ENCODE assay signal across 14 cellular contexts in the genomic region with DNA sequence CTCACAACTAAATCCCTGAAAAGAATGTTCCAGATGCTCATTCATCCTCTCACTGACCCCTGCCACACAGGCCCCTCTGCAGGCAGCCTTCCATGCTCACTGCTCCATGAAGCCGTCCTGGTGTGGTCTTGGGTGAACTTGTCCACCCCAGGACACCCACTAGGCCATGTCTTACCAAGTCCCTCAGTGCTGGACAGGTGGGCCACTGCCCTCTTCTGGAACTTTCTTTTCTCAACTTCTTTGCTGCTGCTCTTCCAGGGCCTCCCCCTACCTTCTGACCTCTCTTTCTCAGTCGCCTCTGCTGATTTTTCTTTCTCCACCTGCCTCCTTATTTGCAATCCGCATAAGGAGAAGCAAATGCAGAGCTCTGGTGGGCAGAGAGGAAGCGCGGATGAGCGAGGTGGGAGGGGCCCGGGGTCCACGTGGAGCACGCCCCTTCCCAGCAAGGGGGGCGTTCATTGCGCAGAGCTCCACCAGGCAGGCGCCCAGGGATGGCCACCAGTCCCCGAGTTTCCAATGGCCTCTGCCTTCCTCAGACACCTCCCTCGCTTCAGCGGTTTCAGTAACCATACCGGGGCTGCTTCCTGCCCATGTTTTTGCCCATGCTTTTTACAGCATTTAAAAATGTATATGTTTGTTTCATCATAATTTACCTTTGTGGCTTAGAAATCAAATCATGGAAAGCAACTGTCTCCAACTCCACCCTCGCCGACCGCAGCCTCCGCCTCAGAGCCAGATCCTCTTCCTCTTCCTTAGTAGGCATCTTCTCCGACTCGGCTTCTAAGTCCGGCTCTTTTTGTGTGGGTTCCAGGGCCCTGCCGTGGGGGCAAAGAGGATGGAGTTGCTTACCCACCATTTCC.
A peak's percentile ranks its signal among the peaks of the same experiment; 100 is the strongest.
DNase-seq lines count a peak whose midpoint lies in the region; ATAC-seq and TF ChIP-seq lines count a peak whose summit lies in the region.
"Had no signal": no experiment of that assay in that cellular context is flagged by ENCODE, and none has a peak within 500 bp of the region (broad histone marks: within the 10 kb centered on the region; RNA-seq: fewer than 3 reads in every experiment).

No MANE protein-coding gene starts in this region.

- H3K4me2 ChIP-seq in neural progenitor cell = no peak overlapping the region
- no peak overlapping the region for H3K4me2 ChIP-seq in Karpas-422 (ENCODE audit: low read depth, low read length, poor library complexity, severe bottlenecking)
- H3K4me2 ChIP-seq: SK-N-SH had no signal

- no peak for TF ChIP-seq CTCF in GM13976 (IDR thresholded peaks at IDR 0.05; ENCODE audit: borderline replicate concordance, control extremely low read depth, extremely low read depth, insufficient read depth, missing control alignments)
- no peak for TF ChIP-seq CTCF in neural progenitor cell (IDR thresholded peaks at IDR 0.05)
- TF ChIP-seq CTCF in left ventricle myocardium inferior (IDR thresholded peaks at IDR 0.05; ENCODE audit: borderline replicate concordance) = no peak

- DNase-seq in GM13976 (ENCODE audit: low spot score) (peak; percentile 49), MV-4-11 (lab: John Stamatoyannopoulos, UW) (peak; percentile 65), neural progenitor cell (ENCODE audit: low spot score) (no peak), left ventricle myocardium inferior (no peak), SJCRH30 (no peak), Karpas-422 (no peak)
- DNase-seq in activated naive CD4-positive, alpha-beta T cell treated with anti-CD3 and anti-CD28 coated beads, Interleukin-2, amount 10 ng/mL, durations not matched to agents 7 days and 5 days = peak; percentile 54
- DNase-seq: brain microvascular endothelial cell, DMS 273 treated with DMSO at 0.1 percent for 48 hours, NCI-H526, SK-N-SH had no signal

- H3K36me3 Mint-ChIP-seq in activated naive CD4-positive, alpha-beta T cell treated with anti-CD3 and anti-CD28 coated beads, Interleukin-2, amount 10 ng/mL, durations not matched to agents 7 days and 5 days = peaks cover 12% of the 10 kb centered on the region
- peaks cover 16% of the 10 kb centered on the region for H3K36me3 Mint-ChIP-seq in neural progenitor cell

- no peak overlapping the region for H3K27ac ChIP-seq in neural progenitor cell
- no peak overlapping the region for H3K27ac ChIP-seq in left ventricle myocardium inferior (replicated peaks)
- no peak overlapping the region for H3K27ac ChIP-seq in SJCRH30
- no peak overlapping the region for H3K27ac ChIP-seq in Karpas-422 (ENCODE audit: low read length)
- H3K27ac ChIP-seq: brain microvascular endothelial cell, vagina had no signal

- H3K9me3 ChIP-seq in neural progenitor cell (ENCODE audit: low read depth) = peaks cover 7% of the 10 kb centered on the region
- H3K9me3 ChIP-seq in left ventricle myocardium inferior (replicated peaks) = peaks cover 10% of the 10 kb centered on the region
- peaks cover under 1% of the 10 kb centered on the region; the same call in 1 of the 2 replicates for H3K9me3 ChIP-seq in SJCRH30 (replicated peaks)
- peaks cover 8% of the 10 kb centered on the region; the same call in 1 of the 2 replicates for H3K9me3 ChIP-seq in Karpas-422 (ENCODE audit: low read length)
- H3K9me3 ChIP-seq: SK-N-SH, vagina had no signal

- no peaks in the 10 kb centered on the region for H4K20me1 ChIP-seq in neural progenitor cell (ENCODE audit: low read depth)
- no peaks in the 10 kb centered on the region for H4K20me1 ChIP-seq in Karpas-422 (ENCODE audit: insufficient read depth, low read depth, low read length)

- H3K9me2 ChIP-seq in Karpas-422 (replicated peaks; ENCODE audit: insufficient read depth, low read length) = no peaks in the 10 kb centered on the region
- H3K9me2 ChIP-seq: SK-N-SH had no signal

- intact Hi-C loops in left ventricle myocardium inferior (cut with micrococcal nuclease) = no loop called here

- in situ Hi-C loops in GM13976 (cut with MboI; ENCODE audit: low sequenced_read_pairs, unreplicated experiment) = no loop called here

- H3K4me3 ChIP-seq in neural progenitor cell = no peak overlapping the region
- H3K4me3 ChIP-seq in left ventricle myocardium inferior = no peak overlapping the region
- no peak overlapping the region for H3K4me3 ChIP-seq in SJCRH30
- H3K4me3 ChIP-seq in Karpas-422 (ENCODE audit: low read length) = no peak overlapping the region
- H3K4me3 ChIP-seq: vagina had no signal

- H3K4me1 ChIP-seq in neural progenitor cell = no peaks in the 10 kb centered on the region
- H3K4me1 ChIP-seq in left ventricle myocardium inferior = no peaks in the 10 kb centered on the region
- no peaks in the 10 kb centered on the region for H3K4me1 ChIP-seq in SJCRH30
- H3K4me1 ChIP-seq in Karpas-422 (ENCODE audit: low read length) = no peaks in the 10 kb centered on the region
- H3K4me1 ChIP-seq: vagina had no signal

- H3K9me3 Mint-ChIP-seq in activated naive CD4-positive, alpha-beta T cell treated with anti-CD3 and anti-CD28 coated beads, Interleukin-2, amount 10 ng/mL, durations not matched to agents 7 days and 5 days = peaks cover 19% of the 10 kb centered on the region
- H3K9me3 Mint-ChIP-seq in neural progenitor cell = peaks cover 20% of the 10 kb centered on the region

- H3K4me1 Mint-ChIP-seq in activated naive CD4-positive, alpha-beta T cell treated with anti-CD3 and anti-CD28 coated beads, Interleukin-2, amount 10 ng/mL, durations not matched to agents 7 days and 5 days = peaks cover 12% of the 10 kb centered on the region
- H3K4me1 Mint-ChIP-seq in neural progenitor cell = peaks cover 14% of the 10 kb centered on the region

- H3F3A ChIP-seq in neural progenitor cell (ENCODE audit: low read depth) = no peaks in the 10 kb centered on the region

- CTCF ChIA-PET in activated naive CD4-positive, alpha-beta T cell treated with anti-CD3 and anti-CD28 coated beads, Interleukin-2, amount 10 ng/mL, durations not matched to agents 7 days and 5 days (lab: Charles Lee) = interaction anchor here (0.8 kb wide), 1 partner anchor 46 kb away, joined by 3 read pairs; no protein-coding TSS in a partner anchor

- H3K27ac Mint-ChIP-seq in activated naive CD4-positive, alpha-beta T cell treated with anti-CD3 and anti-CD28 coated beads, Interleukin-2, amount 10 ng/mL, durations not matched to agents 7 days and 5 days = peak overlapping the region; percentile 53
- peak overlapping the region; percentile 84 for H3K27ac Mint-ChIP-seq in neural progenitor cell

- H3K9ac ChIP-seq in neural progenitor cell (no peak overlapping the region), Karpas-422 (ENCODE audit: low read length) (no peak overlapping the region)
- H3K9ac ChIP-seq: SK-N-SH had no signal

- peaks cover 19% of the 10 kb centered on the region for H3K27me3 Mint-ChIP-seq in activated naive CD4-positive, alpha-beta T cell treated with anti-CD3 and anti-CD28 coated beads, Interleukin-2, amount 10 ng/mL, durations not matched to agents 7 days and 5 days
- H3K27me3 Mint-ChIP-seq in neural progenitor cell (ENCODE audit: insufficient read depth, low read depth) = peaks cover 4% of the 10 kb centered on the region

- H3K27me3 ChIP-seq in neural progenitor cell (no peaks in the 10 kb centered on the region), left ventricle myocardium inferior (ENCODE audit: low read depth) (no peaks in the 10 kb centered on the region), SJCRH30 (no peaks in the 10 kb centered on the region), Karpas-422 (ENCODE audit: low read length) (no peaks in the 10 kb centered on the region)
- H3K27me3 ChIP-seq: brain microvascular endothelial cell, vagina had no signal

- peak overlapping the region; percentile 65 for H3K4me3 Mint-ChIP-seq in activated naive CD4-positive, alpha-beta T cell treated with anti-CD3 and anti-CD28 coated beads, Interleukin-2, amount 10 ng/mL, durations not matched to agents 7 days and 5 days
- H3K4me3 Mint-ChIP-seq in neural progenitor cell = no peak overlapping the region

- H2AFZ ChIP-seq in neural progenitor cell (replicated peaks) (no peak overlapping the region), Karpas-422 (ENCODE audit: low read length) (no peak overlapping the region)

- H3K79me2 ChIP-seq in neural progenitor cell (ENCODE audit: low read depth) = no peaks in the 10 kb centered on the region
- no peaks in the 10 kb centered on the region for H3K79me2 ChIP-seq in Karpas-422 (ENCODE audit: low read length)

- H3K36me3 ChIP-seq in neural progenitor cell (no peaks in the 10 kb centered on the region), left ventricle myocardium inferior (no peaks in the 10 kb centered on the region), SJCRH30 (no peaks in the 10 kb centered on the region), Karpas-422 (ENCODE audit: insufficient read depth, low read length) (no peaks in the 10 kb centered on the region)
- H3K36me3 ChIP-seq: brain microvascular endothelial cell, vagina had no signal

- ATAC-seq in HG02588 (IDR thresholded peaks at IDR 0.05; ENCODE audit: unreplicated experiment) = no peak
- ATAC-seq: sciatic nerve had no signal

Comparison
In these comparisons a context has a peak if more than half of its experiments do, and no peak if none do; other contexts are left out.
1. DNase-seq: peak in GM13976 (single experiment), MV-4-11 (single experiment) and activated naive CD4-positive, alpha-beta T cell treated with anti-CD3 and anti-CD28 coated beads, Interleukin-2, amount 10 ng/mL, durations not matched to agents 7 days and 5 days (single experiment); none in neural progenitor cell (single experiment), left ventricle myocardium inferior (single experiment), SJCRH30 (0 of 2) and Karpas-422 (single experiment).